Comparison of ENCODE assay signal across 8 cellular contexts in genomic region chr6:155314773-155315515, GRCh38. TPM values are rescaled to one million over a fixed set of nuclear protein-coding genes. Genes with fewer than 3 reads are reported as not detected.
DNase-seq lines count a peak whose midpoint lies in the region; ATAC-seq and TF ChIP-seq lines count a peak whose summit lies in the region.

No MANE protein-coding gene starts in this region.

- no peak for TF ChIP-seq POLR2A in heart left ventricle (IDR thresholded peaks at IDR 0.05)

- H3K4me3 Mint-ChIP-seq in IgD-negative memory B cell, result peak overlapping the region; percentile 90 to 98 (median 95)
- H3K4me3 Mint-ChIP-seq in activated naive CD8-positive, alpha-beta T cell treated with anti-CD3 and anti-CD28 coated beads for 36 hours, result peak overlapping the region; percentile 98

- no peaks in the 10 kb centered on the region for H3K9me3 Mint-ChIP-seq in IgD-negative memory B cell
- no peaks in the 10 kb centered on the region for H3K9me3 Mint-ChIP-seq in activated naive CD8-positive, alpha-beta T cell treated with anti-CD3 and anti-CD28 coated beads for 36 hours

- H3K9me3 ChIP-seq in ES-I3 (ENCODE audit: control insufficient read depth, insufficient read depth, low read length), result no peaks in the 10 kb centered on the region
- no peaks in the 10 kb centered on the region for H3K9me3 ChIP-seq in Panc1 (ENCODE audit: control insufficient read depth, insufficient read depth, low read depth, low read length)
- H3K9me3 ChIP-seq in heart left ventricle, result no peaks in the 10 kb centered on the region

- peak; percentile 52 for ATAC-seq in GM21737 (IDR thresholded peaks at IDR 0.05; ENCODE audit: unreplicated experiment)
- ATAC-seq in Panc1, result peak; percentile 76
- ATAC-seq in heart left ventricle, result peak; percentile 50 to 72 (median 54)

- CTCF ChIA-PET in Panc1 (lab: Charles Lee), result interaction anchor here (0.9 kb wide), 1 partner anchor 138 kb away, joined by 3 read pairs; no protein-coding TSS in a partner anchor

- BruUV-seq in Panc1 (replicated peaks; lab: Mats Ljungman, UMichigan), result TSS peak; percentile 95

- in situ Hi-C loops in Panc1 (cut with HindIII; ENCODE audit: low pct_unique_long_range_greater_than_20kb, low sequenced_read_pairs), result no loop called here

- H3K27me3 Mint-ChIP-seq in IgD-negative memory B cell, result no peaks in the 10 kb centered on the region
- peaks cover 6% of the 10 kb centered on the region for H3K27me3 Mint-ChIP-seq in activated naive CD8-positive, alpha-beta T cell treated with anti-CD3 and anti-CD28 coated beads for 36 hours

- peak overlapping the region; percentile 87 to 98 (median 98) for H3K27ac Mint-ChIP-seq in IgD-negative memory B cell
- H3K27ac Mint-ChIP-seq in activated naive CD8-positive, alpha-beta T cell treated with anti-CD3 and anti-CD28 coated beads for 36 hours, result peak overlapping the region; percentile 90

- H3K27me3 ChIP-seq in Panc1 (ENCODE audit: control insufficient read depth, insufficient read depth, low read length) (no peaks in the 10 kb centered on the region), heart left ventricle (no peaks in the 10 kb centered on the region)

- POLR2A ChIA-PET in Panc1 (lab: Charles Lee), result interaction anchor here (0.6 kb wide), 2 partner anchors 101 to 280 kb away, joined by 5 to 7 read pairs; no protein-coding TSS in a partner anchor

- TF ChIP-seq CTCF in Panc1 (IDR thresholded peaks at IDR 0.05) (no peak), heart left ventricle (IDR thresholded peaks at IDR 0.05) (no peak), retinal pigment epithelial cell (conservative IDR thresholded peaks at IDR 0.05; ENCODE audit: low read depth, low read length) (no peak)

- intact Hi-C loops in Panc1 (cut with micrococcal nuclease; ENCODE audit: unreplicated experiment) (loop anchor here (10.0 kb wide), 1 partner anchor 130 kb away; no protein-coding TSS in a partner anchor), heart left ventricle (cut with DNase I) (loop anchor here in 6 of 10 donors (5.0 to 10.0 kb wide), 3 partner anchors 130 to 140 kb away; no protein-coding TSS in a partner anchor)

- H3K4me3 ChIP-seq in Panc1 (ENCODE audit: low read depth in 2 of 2, low read length in 2 of 2) (peak overlapping the region; percentile 80 to 97), heart left ventricle (peak overlapping the region; percentile 20 to 91 (median 76)), retinal pigment epithelial cell (ENCODE audit: low read length) (peak overlapping the region; percentile 86)

- H3K4me1 ChIP-seq in ES-I3 (ENCODE audit: insufficient read depth, low read length), result peaks cover 11% of the 10 kb centered on the region; the same call in 1 of the 2 replicates
- H3K4me1 ChIP-seq in Panc1 (ENCODE audit: control insufficient read depth, insufficient read depth, low read length), result peaks cover 10% of the 10 kb centered on the region; the same call in 1 of the 2 replicates
- H3K4me1 ChIP-seq in heart left ventricle, result peaks cover 0 to 25% (median 6%) of the 10 kb centered on the region in 12 donors

- peaks cover 16 to 24% (median 19%) of the 10 kb centered on the region in 3 donors for H3K4me1 Mint-ChIP-seq in IgD-negative memory B cell
- peaks cover 38% of the 10 kb centered on the region for H3K4me1 Mint-ChIP-seq in activated naive CD8-positive, alpha-beta T cell treated with anti-CD3 and anti-CD28 coated beads for 36 hours

- H3K36me3 Mint-ChIP-seq in IgD-negative memory B cell, result peaks cover 5% of the 10 kb centered on the region
- peaks cover 26% of the 10 kb centered on the region for H3K36me3 Mint-ChIP-seq in activated naive CD8-positive, alpha-beta T cell treated with anti-CD3 and anti-CD28 coated beads for 36 hours

- peak overlapping the region; percentile 98 for H3K27ac ChIP-seq in Panc1 (ENCODE audit: low read length)
- peak overlapping the region; percentile 45 to 95 (median 85) for H3K27ac ChIP-seq in heart left ventricle

- H3K9ac ChIP-seq in ES-I3 (ENCODE audit: low read depth, low read length), result peak overlapping the region; percentile 72

- H3K36me3 ChIP-seq in ES-I3 (ENCODE audit: insufficient read depth, low read length) (0 out of 2 replicates have a peak, but pooled peaks cover 5% of the 10 kb centered on the region), Panc1 (ENCODE audit: control insufficient read depth, insufficient read depth, low read length) (peaks cover 6% of the 10 kb centered on the region), heart left ventricle (peaks cover 0 to 25% (median 12%) of the 10 kb centered on the region in 9 donors)

- WGBS in heart left ventricle, 4 donors, result 3 to 6% (median 4%) methylated on average over 15 to 20 of the region's 20 CpGs

- DNase-seq in Panc1 (ENCODE audit: low read depth, low spot score) (peak; percentile 87), heart left ventricle (peak in 4 of 5 donors; percentile 23 to 65 (median 50)), retinal pigment epithelial cell (ENCODE audit: low read depth) (peak; percentile 77), HT-29 (ENCODE audit: low spot score) (no peak)
- DNase-seq in activated naive CD8-positive, alpha-beta T cell treated with anti-CD3 and anti-CD28 coated beads for 36 hours, result peak; percentile 61

RNA-seq across cellular contexts. Expression of gene TFB1M, which starts 0.7 kb away (rescaled TPM):
- polyA plus RNA-seq in IgD-negative memory B cell (13.3 TPM), heart left ventricle (10 to 100 TPM; 14.2 to 15.5 TPM)
- total RNA-seq in Panc1 (2021; ENCODE audit: unreplicated experiment) (32.0 TPM), heart left ventricle (10 to 100 TPM; 11.4 to 24.5 (median 20.2) TPM)
- polyA plus RNA-seq in Panc1 (2012; ENCODE audit: insufficient read length), result 36.0 TPM
- 10 to 100 TPM; 48.5 to 54.9 TPM for total RNA-seq in activated naive CD8-positive, alpha-beta T cell treated with anti-CD3 and anti-CD28 coated beads for 36 hours
- 10.0 and 12.9 TPM in 2 replicates for total RNA-seq in HT-29 (2014; rRNA removed; shearing (Covaris generic))

RNA-seq across cellular contexts. Expression of gene CLDN20, which starts 51.1 kb away (rescaled TPM):
- polyA plus RNA-seq in IgD-negative memory B cell (not detected), heart left ventricle (under 1 TPM in 1 of 2 donors, not detected in 1; 0.30 TPM)
- total RNA-seq in Panc1 (2021; ENCODE audit: unreplicated experiment) (not detected), heart left ventricle (not detected)
- 0.24 TPM for polyA plus RNA-seq in Panc1 (2012; ENCODE audit: insufficient read length)
- total RNA-seq in activated naive CD8-positive, alpha-beta T cell treated with anti-CD3 and anti-CD28 coated beads for 36 hours, result not detected
- not detected in 2 replicates for total RNA-seq in HT-29 (2014; rRNA removed; shearing (Covaris generic))
